14 cellular contexts compared by ENCODE assay signal in genomic region chr16:22360963-22361659, GRCh38. TPM values are rescaled to one million over a fixed set of nuclear protein-coding genes. Genes with fewer than 3 reads are reported as not detected.
A peak's percentile ranks its signal among the peaks of the same experiment; 100 is the strongest.
DNase-seq lines count a peak whose midpoint lies in the region; ATAC-seq and TF ChIP-seq lines count a peak whose summit lies in the region.
"Had no signal": no experiment of that assay in that cellular context is flagged by ENCODE, and none has a peak within 500 bp of the region (broad histone marks: within the 10 kb centered on the region; RNA-seq: fewer than 3 reads in every experiment).

No MANE protein-coding gene starts in this region.

- peaks cover 81% of the 10 kb centered on the region for H3K4me1 Mint-ChIP-seq in CD4-positive, alpha-beta T cell (ENCODE audit: low read depth)
- H3K4me1 Mint-ChIP-seq in activated CD4-positive, alpha-beta memory T cell treated with anti-CD3 and anti-CD28 coated beads, Interleukin-2, amount 10 ng/mL, durations not matched to agents 7 days and 5 days: peaks cover 57% of the 10 kb centered on the region

- no peaks in the 10 kb centered on the region for H3K4me1 ChIP-seq in upper lobe of right lung

- H3K36me3 Mint-ChIP-seq in CD4-positive, alpha-beta T cell (ENCODE audit: low read depth): peaks cover 67% of the 10 kb centered on the region
- peaks cover 55% of the 10 kb centered on the region for H3K36me3 Mint-ChIP-seq in activated CD4-positive, alpha-beta memory T cell treated with anti-CD3 and anti-CD28 coated beads, Interleukin-2, amount 10 ng/mL, durations not matched to agents 7 days and 5 days (ENCODE audit: low read depth)

- TF ChIP-seq CTCF in CD4-positive, alpha-beta T cell (IDR thresholded peaks at IDR 0.05): no peak
- no peak for TF ChIP-seq CTCF in upper lobe of right lung (IDR thresholded peaks at IDR 0.05)

- no peaks in the 10 kb centered on the region for H3K27me3 Mint-ChIP-seq in CD4-positive, alpha-beta T cell
- no peaks in the 10 kb centered on the region for H3K27me3 Mint-ChIP-seq in activated CD4-positive, alpha-beta memory T cell treated with anti-CD3 and anti-CD28 coated beads, Interleukin-2, amount 10 ng/mL, durations not matched to agents 7 days and 5 days
- H3K27me3 Mint-ChIP-seq: naive B cell had no signal

- no peaks in the 10 kb centered on the region for H3K27me3 ChIP-seq in CD4-positive, alpha-beta T cell (ENCODE audit: control insufficient read depth, insufficient read depth, low read length)
- H3K27me3 ChIP-seq in upper lobe of right lung: no peaks in the 10 kb centered on the region
- H3K27me3 ChIP-seq: left lung, right atrium auricular region had no signal

- peak overlapping the region; percentile 40 for H3K4me3 Mint-ChIP-seq in CD4-positive, alpha-beta T cell
- no peak overlapping the region for H3K4me3 Mint-ChIP-seq in activated CD4-positive, alpha-beta memory T cell treated with anti-CD3 and anti-CD28 coated beads, Interleukin-2, amount 10 ng/mL, durations not matched to agents 7 days and 5 days
- H3K4me3 Mint-ChIP-seq: naive B cell had no signal

- no peaks in the 10 kb centered on the region for H3K9me3 ChIP-seq in CD4-positive, alpha-beta T cell (ENCODE audit: control insufficient read depth, low read length)
- H3K9me3 ChIP-seq in upper lobe of right lung: no peaks in the 10 kb centered on the region
- H3K9me3 ChIP-seq: left lung, right atrium auricular region had no signal

- no peaks in the 10 kb centered on the region for H3K9me3 Mint-ChIP-seq in CD4-positive, alpha-beta T cell
- H3K9me3 Mint-ChIP-seq in activated CD4-positive, alpha-beta memory T cell treated with anti-CD3 and anti-CD28 coated beads, Interleukin-2, amount 10 ng/mL, durations not matched to agents 7 days and 5 days: peaks cover under 1% of the 10 kb centered on the region
- H3K9me3 Mint-ChIP-seq: naive B cell had no signal

- POLR2A ChIA-PET in CD4-positive, alpha-beta T cell (lab: Charles Lee): interaction anchor here (0.8 to 11.2 kb wide), 2 partner anchors 12 to 64 kb away, joined by 3 to 327 read pairs; partner anchors contain the start of gene CDR2
- POLR2A ChIA-PET in activated CD4-positive, alpha-beta memory T cell treated with anti-CD3 and anti-CD28 coated beads, Interleukin-2, amount 10 ng/mL, durations not matched to agents 7 days and 5 days (lab: Charles Lee): interaction anchor here (0.6 to 1.1 kb wide), 3 partner anchors 12 to 15 kb away, joined by 3 to 4 read pairs (median 3); no protein-coding TSS in a partner anchor

- ATAC-seq in CD4-positive, alpha-beta T cell (ENCODE audit: poor library complexity): no peak
- no peak for ATAC-seq in upper lobe of right lung
- ATAC-seq: left lung had no signal

- H3K27ac ChIP-seq in CD4-positive, alpha-beta T cell (ENCODE audit: low read depth, low read length): no peak overlapping the region
- no peak overlapping the region for H3K27ac ChIP-seq in upper lobe of right lung
- H3K27ac ChIP-seq: C4-2B, left lung, right atrium auricular region had no signal

- intact Hi-C loops in CD4-positive, alpha-beta T cell (cut with DNase I, micrococcal nuclease): no loop called here
- intact Hi-C loops in upper lobe of right lung (cut with DNase I): no loop called here

- H3K36me3 ChIP-seq in upper lobe of right lung: peaks cover 26% of the 10 kb centered on the region

- H3K4me3 ChIP-seq in upper lobe of right lung: no peak overlapping the region
- H3K4me3 ChIP-seq: left lung, right atrium auricular region had no signal

- DNase-seq in CD4-positive, alpha-beta T cell: no peak
- peak; percentile 42 for DNase-seq in EH (ENCODE audit: low read depth)
- DNase-seq in activated CD4-positive, alpha-beta memory T cell treated with anti-CD3 and anti-CD28 coated beads, Interleukin-2, amount 10 ng/mL, durations not matched to agents 7 days and 5 days: no peak
- DNase-seq in kidney tubule cell (ENCODE audit: low spot score): peak; percentile 51
- DNase-seq in upper lobe of right lung: no peak
- no peak for DNase-seq in HCEC 1CT
- no peak for DNase-seq in NCI-H345 treated with DMSO at 0.1 percent for 48 hours (lab: John Stamatoyannopoulos, UW; ENCODE audit: unreplicated experiment)
- DNase-seq: left lung; naive B cell; NCI-H187; stimulated activated CD4-positive, alpha-beta T cell treated with anti-CD3 and anti-CD28 coated beads, Interleukin-4, amount 100 ng/mL, for 1 hour; T-helper 9 cell had no signal

- CTCF ChIA-PET in CD4-positive, alpha-beta T cell (lab: Charles Lee): interaction anchor here (1.3 kb wide), 1 partner anchor 12 kb away, joined by 3 read pairs; no protein-coding TSS in a partner anchor
- CTCF ChIA-PET in activated CD4-positive, alpha-beta memory T cell treated with anti-CD3 and anti-CD28 coated beads, Interleukin-2, amount 10 ng/mL, durations not matched to agents 7 days and 5 days (lab: Charles Lee): interaction anchor here (0.7 to 1.5 kb wide), 2 partner anchors 26 to 40 kb away, joined by 4 to 8 read pairs; no protein-coding TSS in a partner anchor

- H3K27ac Mint-ChIP-seq in CD4-positive, alpha-beta T cell: peak overlapping the region; percentile 83
- H3K27ac Mint-ChIP-seq in activated CD4-positive, alpha-beta memory T cell treated with anti-CD3 and anti-CD28 coated beads, Interleukin-2, amount 10 ng/mL, durations not matched to agents 7 days and 5 days: peak overlapping the region; percentile 55
- H3K27ac Mint-ChIP-seq: naive B cell had no signal

RNA-seq across cellular contexts. Expression of gene CDR2, which starts 13.3 kb away (rescaled TPM):
- 100 to 1,000 TPM; 104 to 113 TPM for total RNA-seq in CD4-positive, alpha-beta T cell
- total RNA-seq in activated CD4-positive, alpha-beta memory T cell treated with anti-CD3 and anti-CD28 coated beads, Interleukin-2, amount 10 ng/mL, durations not matched to agents 7 days and 5 days: 10 to 100 TPM; 43.1 to 43.9 TPM
- total RNA-seq in upper lobe of right lung: 25.2 TPM

Comparison
In these comparisons a context has a peak if more than half of its experiments do, and no peak if none do; other contexts are left out.
1. DNase-seq: peak in EH (single experiment) and kidney tubule cell (single experiment); none in CD4-positive, alpha-beta T cell (0 of 10), activated CD4-positive, alpha-beta memory T cell treated with anti-CD3 and anti-CD28 coated beads, Interleukin-2, amount 10 ng/mL, durations not matched to agents 7 days and 5 days (single experiment), upper lobe of right lung (single experiment), HCEC 1CT (single experiment) and NCI-H345 treated with DMSO at 0.1 percent for 48 hours (single experiment).